Comparison of ENCODE assay signal across 25 cellular contexts in genomic region chr3:35708394-35708793, GRCh38.
DNase-seq lines count a peak whose midpoint lies in the region; ATAC-seq, FAIRE-seq and TF ChIP-seq lines count a peak whose summit lies in the region.
"Had no signal": no experiment of that assay in that cellular context is flagged by ENCODE, and none has a peak within 500 bp of the region (broad histone marks: within the 10 kb centered on the region; RNA-seq: fewer than 3 reads in every experiment).

No MANE protein-coding gene starts in this region.

- H3K4me3 Mint-ChIP-seq in activated CD4-positive, alpha-beta T cell treated with anti-CD3 and anti-CD28 coated beads for 36 hours = no peak overlapping the region
- H3K4me3 Mint-ChIP-seq: CD8-positive, alpha-beta memory T cell; T-cell had no signal

- peaks cover 8% of the 10 kb centered on the region for H3K27me3 Mint-ChIP-seq in activated CD4-positive, alpha-beta T cell treated with anti-CD3 and anti-CD28 coated beads for 36 hours
- H3K27me3 Mint-ChIP-seq: CD8-positive, alpha-beta memory T cell; T-cell had no signal

- TF ChIP-seq RAD21 in K562 (CRISPR knock-in tag; conservative IDR thresholded peaks at IDR 0.05 in 1 of 2, IDR thresholded peaks at IDR 0.05 in 1 of 2) = no peak

- POLR2A ChIA-PET in activated CD4-positive, alpha-beta T cell treated with anti-CD3 and anti-CD28 coated beads for 36 hours (lab: Charles Lee) = interaction anchor here (0.8 kb wide), 1 partner anchor 213 kb away, joined by 8 read pairs; no protein-coding TSS in a partner anchor
- POLR2A ChIA-PET in K562 (lab: Yijun Ruan, JAX) = no interaction called here

- CTCF ChIA-PET in activated CD4-positive, alpha-beta T cell treated with anti-CD3 and anti-CD28 coated beads for 36 hours (lab: Charles Lee) = no interaction called here
- CTCF ChIA-PET in K562 (lab: Yijun Ruan, JAX; ENCODE audit: low intra/inter-chr PET ratio) = no interaction called here

- no peak for TF ChIP-seq EP300 in K562 (IDR thresholded peaks at IDR 0.05; ENCODE audit: low read length)

- H3K27ac ChIP-seq in K562 (ENCODE audit: extremely low read depth, low read depth, low read length) = no peak overlapping the region
- H3K27ac ChIP-seq: PC-9, SJCRH30 had no signal

- H3K36me3 Mint-ChIP-seq in activated CD4-positive, alpha-beta T cell treated with anti-CD3 and anti-CD28 coated beads for 36 hours (ENCODE audit: low read depth) = no peaks in the 10 kb centered on the region
- H3K36me3 Mint-ChIP-seq: CD8-positive, alpha-beta memory T cell; T-cell had no signal

- H3K36me3 ChIP-seq in K562 (ENCODE audit: control insufficient read depth, insufficient read depth, low read length) = no peaks in the 10 kb centered on the region
- H3K36me3 ChIP-seq: SJCRH30 had no signal

- ATAC-seq in activated CD4-positive, alpha-beta T cell treated with anti-CD3 and anti-CD28 coated beads for 36 hours = peak; percentile 34
- ATAC-seq in K562 = no peak
- no peak for ATAC-seq in GM19452 (IDR thresholded peaks at IDR 0.05; ENCODE audit: unreplicated experiment)
- ATAC-seq: HCT116, T-cell had no signal

- WGBS in K562 (ENCODE audit: insufficient coverage, low coverage, missing lambda C conversion rate) = 0% methylated on average over 3 of the region's 3 CpGs

- DNase-seq in activated CD4-positive, alpha-beta T cell treated with anti-CD3 and anti-CD28 coated beads for 36 hours = no peak
- DNase-seq in activated CD4-positive, alpha-beta T cell treated with anti-CD3 and anti-CD28 coated beads, Interleukin-2, amount 50 U/mL, for 1 hour = no peak
- peak; percentile 40 for DNase-seq in NOMO-1 treated with dmso at 0.1 percent for 144 hours (lab: John Stamatoyannopoulos, UW; ENCODE audit: unreplicated experiment)
- DNase-seq in K562 (ENCODE audit: extremely low read depth in 1 of 4, low spot score in 3 of 4) = no peak
- no peak for DNase-seq in SHP77 (lab: John Stamatoyannopoulos, UW)
- no peak for DNase-seq in pons (ENCODE audit: low spot score)
- DNase-seq in NCI-H1694 treated with DMSO at 0.1 percent for 48 hours (lab: John Stamatoyannopoulos, UW) = no peak
- DNase-seq: 8988T; C1 segment of cervical spinal cord; Calu3; CD8-positive, alpha-beta memory T cell; DMS153; GDM1; GOT3; NCI-H1048; NCI-H1417 treated with DMSO at 0.1 percent for 48 hours; NCI-H2227 treated with DMSO at 0.1 percent for 48 hours; NCI-H510A; NCI-H748 treated with DMSO at 0.1 percent for 48 hours; NK-92 treated with Interleukin-12 subunit alpha and Interleukin-12 subunit beta, amount 100 ng/mL, for 24 hours; PC-9; SJCRH30; T-cell had no signal

- no peak overlapping the region for H3K9ac ChIP-seq in K562 (ENCODE audit: insufficient read depth in 1 of 2, low read depth in 2 of 2, low read length in 2 of 2)

- no peak overlapping the region for H3K4me2 ChIP-seq in K562 (ENCODE audit: insufficient read depth, low read length)
- H3K4me2 ChIP-seq: PC-9 had no signal

- BruUV-seq in K562 (replicated peaks; lab: Mats Ljungman, UMichigan) = no TSS peak

- TF ChIP-seq POLR2A in K562 (conservative IDR thresholded peaks at IDR 0.05) = no peak

- H3K4me1 Mint-ChIP-seq in activated CD4-positive, alpha-beta T cell treated with anti-CD3 and anti-CD28 coated beads for 36 hours = peaks cover 15% of the 10 kb centered on the region
- H3K4me1 Mint-ChIP-seq: CD8-positive, alpha-beta memory T cell; T-cell had no signal

- TF ChIP-seq CTCF in K562 (IDR thresholded peaks at IDR 0.05 in 2 of 3, conservative IDR thresholded peaks at IDR 0.05 in 1 of 3; ENCODE audit: insufficient read depth in 2 of 3, low read depth in 1 of 3, low read length in 3 of 3) = no peak

- no peaks in the 10 kb centered on the region for H3K79me2 ChIP-seq in K562 (ENCODE audit: control insufficient read depth, insufficient read depth, low read length)

- no peak for FAIRE-seq in K562 (lab: Jason Lieb, UNC)

- no peaks in the 10 kb centered on the region for H3K27me3 ChIP-seq in K562 (ENCODE audit: control insufficient read depth in 2 of 2, insufficient read depth in 2 of 2, low read length in 2 of 2)
- H3K27me3 ChIP-seq: SJCRH30 had no signal

- peak overlapping the region; percentile 3 for H3K27ac Mint-ChIP-seq in activated CD4-positive, alpha-beta T cell treated with anti-CD3 and anti-CD28 coated beads for 36 hours
- H3K27ac Mint-ChIP-seq: CD8-positive, alpha-beta memory T cell; T-cell had no signal

- intact Hi-C loops in activated CD4-positive, alpha-beta T cell treated with anti-CD3 and anti-CD28 coated beads for 36 hours (cut with DNase I, micrococcal nuclease) = no loop called here
- intact Hi-C loops in K562 (cut with micrococcal nuclease) = no loop called here

- no peaks in the 10 kb centered on the region for H3K4me1 ChIP-seq in K562 (replicated peaks in 1 of 2; ENCODE audit: control insufficient read depth in 2 of 2, insufficient read depth in 2 of 2, low read length in 2 of 2)
- H3K4me1 ChIP-seq: SJCRH30 had no signal

- in situ Hi-C loops in K562 (cut with MboI) = no loop called here

- no peaks in the 10 kb centered on the region for H3K9me3 Mint-ChIP-seq in activated CD4-positive, alpha-beta T cell treated with anti-CD3 and anti-CD28 coated beads for 36 hours (ENCODE audit: low read depth)
- H3K9me3 Mint-ChIP-seq: T-cell had no signal

- H3K9me3 ChIP-seq in K562 (replicated peaks; ENCODE audit: control insufficient read depth, insufficient read depth, low read depth, low read length) = no peaks in the 10 kb centered on the region
- H3K9me3 ChIP-seq: SJCRH30 had no signal

- no peak overlapping the region for H3K4me3 ChIP-seq in K562
- H3K4me3 ChIP-seq: PC-9, SJCRH30 had no signal

- no peaks in the 10 kb centered on the region for H3K9me1 ChIP-seq in K562 (ENCODE audit: control insufficient read depth, insufficient read depth, low read length)

- H4K20me1 ChIP-seq in K562 (replicated peaks; ENCODE audit: control insufficient read depth, insufficient read depth, low read length) = no peaks in the 10 kb centered on the region

- no peak overlapping the region for H2AFZ ChIP-seq in K562 (ENCODE audit: low read depth, low read length)
- H2AFZ ChIP-seq: PC-9 had no signal

TF ChIP-seq in K562, 482 proteins besides CTCF, POLR2A, EP300 and RAD21:
- TF ChIP-seq SPI1 (IDR thresholded peaks at IDR 0.05; ENCODE audit: borderline replicate concordance, low read depth, low read length) (peak; percentile 82), RFX1 (IDR thresholded peaks at IDR 0.05) (no peak), RFX5 (IDR thresholded peaks at IDR 0.05; ENCODE audit: low read depth, low read length) (no peak)
